33 cellular contexts compared by ENCODE assay signal in genomic region chr6:8579372-8579771, GRCh38.
DNase-seq lines count a peak whose midpoint lies in the region; ATAC-seq, FAIRE-seq and TF ChIP-seq lines count a peak whose summit lies in the region.
"Had no signal": no experiment of that assay in that cellular context is flagged by ENCODE, and none has a peak within 500 bp of the region (broad histone marks: within the 10 kb centered on the region; RNA-seq: fewer than 3 reads in every experiment).

No MANE protein-coding gene starts in this region.

- H3K27me3 ChIP-seq in A673 (replicated peaks; ENCODE audit: insufficient read depth, low read depth, low read length, poor library complexity) (no peaks in the 10 kb centered on the region), GM23338 (ENCODE audit: insufficient read depth) (no peaks in the 10 kb centered on the region), keratinocyte (ENCODE audit: control insufficient read depth, extremely low read depth, insufficient read depth, low read length) (no peaks in the 10 kb centered on the region), heart right ventricle (no peaks in the 10 kb centered on the region)
- H3K27me3 ChIP-seq: BLaER1, spleen, transverse colon had no signal

- no peaks in the 10 kb centered on the region for H3F3A ChIP-seq in GM23338 (replicated peaks; ENCODE audit: low read depth)

- peaks cover 2% of the 10 kb centered on the region; the same call in 1 of the 3 replicates for H3K4me1 Mint-ChIP-seq in GM23338
- no peaks in the 10 kb centered on the region for H3K4me1 Mint-ChIP-seq in stimulated activated effector memory CD8-positive, alpha-beta T cell treated with anti-CD3 and anti-CD28 coated beads, Interleukin-12 subunit alpha, Interleukin-12 subunit beta, amount 100 ng/mL, for 72 hours
- H3K4me1 Mint-ChIP-seq: activated naive CD8-positive, alpha-beta T cell treated with anti-CD3 and anti-CD28 coated beads, Interleukin-2, amount 10 ng/mL, durations not matched to agents 7 days and 5 days; IgD-negative memory B cell; nephron progenitor cell had no signal

- no peaks in the 10 kb centered on the region for H3K9me2 ChIP-seq in GM23338 (ENCODE audit: insufficient read depth)

- H3K9me3 Mint-ChIP-seq in GM23338 = 0 out of 3 replicates have a peak, but pooled peaks cover under 1% of the 10 kb centered on the region
- H3K9me3 Mint-ChIP-seq in stimulated activated effector memory CD8-positive, alpha-beta T cell treated with anti-CD3 and anti-CD28 coated beads, Interleukin-12 subunit alpha, Interleukin-12 subunit beta, amount 100 ng/mL, for 72 hours = peaks cover 9% of the 10 kb centered on the region
- H3K9me3 Mint-ChIP-seq: activated naive CD8-positive, alpha-beta T cell treated with anti-CD3 and anti-CD28 coated beads, Interleukin-2, amount 10 ng/mL, durations not matched to agents 7 days and 5 days; nephron progenitor cell; T-helper 2 cell treated with Interferon-gamma antibody and Interleukin-4, amounts not matched to agents 5 μg/mL and 100 μg/mL, for 36 hours had no signal

- BruUV-seq in A673 (replicated peaks; lab: Mats Ljungman, UMichigan) = no TSS peak

- no peak overlapping the region for H3K4me2 ChIP-seq in GM23338
- H3K4me2 ChIP-seq in keratinocyte (ENCODE audit: control insufficient read depth, extremely low read depth, insufficient read depth, low read depth, low read length) = no peak overlapping the region
- H3K4me2 ChIP-seq: BLaER1 had no signal

- H3K36me3 Mint-ChIP-seq in GM23338 (ENCODE audit: low read depth) = no peaks in the 10 kb centered on the region
- no peaks in the 10 kb centered on the region for H3K36me3 Mint-ChIP-seq in stimulated activated effector memory CD8-positive, alpha-beta T cell treated with anti-CD3 and anti-CD28 coated beads, Interleukin-12 subunit alpha, Interleukin-12 subunit beta, amount 100 ng/mL, for 72 hours
- H3K36me3 Mint-ChIP-seq: activated naive CD8-positive, alpha-beta T cell treated with anti-CD3 and anti-CD28 coated beads, Interleukin-2, amount 10 ng/mL, durations not matched to agents 7 days and 5 days had no signal

- TF ChIP-seq CTCF in A673 (conservative IDR thresholded peaks at IDR 0.05; ENCODE audit: low read depth, low read length) (no peak), GM23338 (conservative IDR thresholded peaks at IDR 0.05; ENCODE audit: low read depth in 2 of 2) (no peak), keratinocyte (optimal IDR thresholded peaks at IDR 0.05 in 1 of 3, IDR thresholded peaks at IDR 0.05 in 1 of 3, conservative IDR thresholded peaks at IDR 0.05 in 1 of 3; ENCODE audit: extremely low read depth in 1 of 3, insufficient read depth in 2 of 3, low read length in 3 of 3) (no peak), heart right ventricle (IDR thresholded peaks at IDR 0.05) (no peak)

- ATAC-seq in GM23338 (no peak), heart right ventricle (no peak), HG03457 (IDR thresholded peaks at IDR 0.05; ENCODE audit: unreplicated experiment) (no peak)
- no peak for ATAC-seq in stimulated activated effector memory CD8-positive, alpha-beta T cell treated with anti-CD3 and anti-CD28 coated beads, Interleukin-12 subunit alpha, Interleukin-12 subunit beta, amount 100 ng/mL, for 72 hours
- ATAC-seq: right cardiac atrium had no signal

- no peak overlapping the region for H2AFZ ChIP-seq in GM23338
- no peak overlapping the region for H2AFZ ChIP-seq in keratinocyte (ENCODE audit: control insufficient read depth, low read length)
- H2AFZ ChIP-seq: parathyroid adenoma had no signal

- H3K79me2 ChIP-seq in GM23338 (replicated peaks; ENCODE audit: insufficient read depth) (no peaks in the 10 kb centered on the region), keratinocyte (ENCODE audit: control insufficient read depth, insufficient read depth, low read length) (no peaks in the 10 kb centered on the region)
- H3K79me2 ChIP-seq: parathyroid adenoma had no signal

- H3K4me3 Mint-ChIP-seq in GM23338 = no peak overlapping the region
- no peak overlapping the region for H3K4me3 Mint-ChIP-seq in stimulated activated effector memory CD8-positive, alpha-beta T cell treated with anti-CD3 and anti-CD28 coated beads, Interleukin-12 subunit alpha, Interleukin-12 subunit beta, amount 100 ng/mL, for 72 hours
- H3K4me3 Mint-ChIP-seq: activated naive CD8-positive, alpha-beta T cell treated with anti-CD3 and anti-CD28 coated beads, Interleukin-2, amount 10 ng/mL, durations not matched to agents 7 days and 5 days; IgD-negative memory B cell; nephron progenitor cell; T-helper 2 cell treated with Interferon-gamma antibody and Interleukin-4, amounts not matched to agents 5 μg/mL and 100 μg/mL, for 36 hours had no signal

- no peak overlapping the region for H3K9ac ChIP-seq in keratinocyte (ENCODE audit: control insufficient read depth, extremely low read depth, insufficient read depth, low read length)
- H3K9ac ChIP-seq: BLaER1, parathyroid adenoma had no signal

- no peak overlapping the region for H3K4me3 ChIP-seq in A673 (ENCODE audit: low read depth, low read length, poor library complexity, severe bottlenecking)
- H3K4me3 ChIP-seq in GM23338 = no peak overlapping the region
- H3K4me3 ChIP-seq in keratinocyte (ENCODE audit: control insufficient read depth in 2 of 3, extremely low read depth in 1 of 3, insufficient read depth in 2 of 3, low read depth in 1 of 3, low read length in 3 of 3) = no peak overlapping the region
- no peak overlapping the region for H3K4me3 ChIP-seq in heart right ventricle
- H3K4me3 ChIP-seq: BLaER1, lung, spleen, transverse colon had no signal

- intact Hi-C loops in A673 (cut with micrococcal nuclease; ENCODE audit: unreplicated experiment) (no loop called here), heart right ventricle (cut with DNase I) (no loop called here)

- DNase-seq in A673 (ENCODE audit: low spot score) (peak; percentile 50), GM23338 (ENCODE audit: low spot score) (peak; percentile 15), astrocyte of the hippocampus (ENCODE audit: low read depth, low spot score) (peak; percentile 70), keratinocyte (ENCODE audit: low read depth, low spot score) (peak; percentile 41), heart right ventricle (no peak), UCSD-AML1 (lab: John Stamatoyannopoulos, UW; ENCODE audit: unreplicated experiment) (no peak)
- DNase-seq in stimulated activated effector memory CD8-positive, alpha-beta T cell treated with anti-CD3 and anti-CD28 coated beads, Interleukin-12 subunit alpha, Interleukin-12 subunit beta, amount 100 ng/mL, for 72 hours (ENCODE audit: low spot score in 2 of 2) = no peak
- DNase-seq: activated CD4-positive, alpha-beta T cell treated with anti-CD3 and anti-CD28 coated beads for 48 hours; activated CD8-positive, alpha-beta memory T cell treated with anti-CD3 and anti-CD28 coated beads for 24 hours; activated gamma-delta T cell; activated naive CD8-positive, alpha-beta T cell treated with anti-CD3 and anti-CD28 coated beads, Interleukin-2, amount 10 ng/mL, durations not matched to agents 7 days and 5 days; activated T-cell treated with anti-CD3 and anti-CD28 coated beads, Interleukin-2, amount 50 U/mL, for 1 hour; Caco-2; DMS79; GOT3; NCI-H1105; NCI-H187 treated with DMSO at 0.1 percent for 48 hours; NCI-H446; nephron progenitor cell; OCI-M1; right cardiac atrium; Right ventricle myocardium superior; spleen; transverse colon had no signal

- no peaks in the 10 kb centered on the region for H3K27me3 Mint-ChIP-seq in GM23338 (ENCODE audit: insufficient read depth, low read depth, poor library complexity)
- H3K27me3 Mint-ChIP-seq: activated naive CD8-positive, alpha-beta T cell treated with anti-CD3 and anti-CD28 coated beads, Interleukin-2, amount 10 ng/mL, durations not matched to agents 7 days and 5 days; IgD-negative memory B cell had no signal

- FAIRE-seq in keratinocyte (lab: Jason Lieb, UNC) = peak; percentile 87
- FAIRE-seq: astrocyte, GM18507 had no signal

- 53 to 60% methylated on average over 1 of the region's 1 CpG for WGBS in heart right ventricle, 2 donors

- no peaks in the 10 kb centered on the region for H3K36me3 ChIP-seq in A673 (ENCODE audit: insufficient read depth, low read length, poor library complexity, severe bottlenecking)
- H3K36me3 ChIP-seq in GM23338 (ENCODE audit: insufficient read depth) = no peaks in the 10 kb centered on the region
- no peaks in the 10 kb centered on the region for H3K36me3 ChIP-seq in keratinocyte (ENCODE audit: control insufficient read depth in 2 of 2, extremely low read depth in 1 of 2, insufficient read depth in 2 of 2, low read length in 2 of 2)
- H3K36me3 ChIP-seq in heart right ventricle = no peaks in the 10 kb centered on the region
- H3K36me3 ChIP-seq: BLaER1, spleen, transverse colon had no signal

- dilution Hi-C loops in keratinocyte (cut with MboI; ENCODE audit: extremely low pct_ligation_motif_present, low sequenced_read_pairs) = no loop called here

- no peaks in the 10 kb centered on the region for H3K9me3 ChIP-seq in A673 (ENCODE audit: low read depth, low read length, poor library complexity, severe bottlenecking)
- H3K9me3 ChIP-seq in keratinocyte (ENCODE audit: control insufficient read depth, low read depth, low read length) = no peaks in the 10 kb centered on the region
- H3K9me3 ChIP-seq in heart right ventricle = peaks cover 0 to 9% (median 0%) of the 10 kb centered on the region in 11 donors
- H3K9me3 ChIP-seq: BLaER1, Caco-2, transverse colon had no signal

- H3K9me1 ChIP-seq in keratinocyte (ENCODE audit: control insufficient read depth, extremely low read depth, insufficient read depth, low read length) = no peaks in the 10 kb centered on the region

- H3K27ac ChIP-seq in A673 (ENCODE audit: low read depth, low read length, poor library complexity, severe bottlenecking) (no peak overlapping the region), GM23338 (ENCODE audit: low read depth) (no peak overlapping the region), keratinocyte (ENCODE audit: control insufficient read depth, insufficient read depth, low read length) (no peak overlapping the region), heart right ventricle (no peak overlapping the region)
- H3K27ac ChIP-seq: BLaER1, parathyroid adenoma, spleen, transverse colon, VCaP had no signal

- H3K4me1 ChIP-seq in A673 (ENCODE audit: insufficient read depth, low read length, poor library complexity, severe bottlenecking) = peaks cover 27% of the 10 kb centered on the region
- no peaks in the 10 kb centered on the region; the same call in 1 of the 2 replicates for H3K4me1 ChIP-seq in GM23338 (ENCODE audit: insufficient read depth)
- H3K4me1 ChIP-seq in keratinocyte (ENCODE audit: control insufficient read depth, extremely low read depth, insufficient read depth, low read length) = peaks cover 3% of the 10 kb centered on the region
- H3K4me1 ChIP-seq in heart right ventricle = no peaks in the 10 kb centered on the region
- H3K4me1 ChIP-seq: Caco-2, parathyroid adenoma, spleen, transverse colon had no signal

- H3K27ac Mint-ChIP-seq in GM23338 = no peak overlapping the region
- no peak overlapping the region for H3K27ac Mint-ChIP-seq in stimulated activated effector memory CD8-positive, alpha-beta T cell treated with anti-CD3 and anti-CD28 coated beads, Interleukin-12 subunit alpha, Interleukin-12 subunit beta, amount 100 ng/mL, for 72 hours
- H3K27ac Mint-ChIP-seq: activated naive CD8-positive, alpha-beta T cell treated with anti-CD3 and anti-CD28 coated beads, Interleukin-2, amount 10 ng/mL, durations not matched to agents 7 days and 5 days; IgD-negative memory B cell; nephron progenitor cell; T-helper 2 cell treated with Interferon-gamma antibody and Interleukin-4, amounts not matched to agents 5 μg/mL and 100 μg/mL, for 36 hours had no signal

- CTCF ChIA-PET in A673 (lab: Charles Lee) = no interaction called here

- H4K20me1 ChIP-seq in GM23338 (replicated peaks; ENCODE audit: insufficient read depth) (no peaks in the 10 kb centered on the region), keratinocyte (ENCODE audit: control insufficient read depth, extremely low read depth, insufficient read depth, low read length) (no peaks in the 10 kb centered on the region)
- H4K20me1 ChIP-seq: BLaER1 had no signal

- POLR2A ChIA-PET in A673 (lab: Charles Lee; ENCODE audit: low non-redundant PET) = no interaction called here

Comparison
In these comparisons a context has a peak if more than half of its experiments do, and no peak if none do; other contexts are left out.
1. DNase-seq: peak in A673 (single experiment), GM23338 (single experiment), astrocyte of the hippocampus (single experiment) and keratinocyte (single experiment); none in heart right ventricle (0 of 2), stimulated activated effector memory CD8-positive, alpha-beta T cell treated with anti-CD3 and anti-CD28 coated beads, Interleukin-12 subunit alpha, Interleukin-12 subunit beta, amount 100 ng/mL, for 72 hours (0 of 2) and UCSD-AML1 (single experiment).